ENCODE assay signal across 8 cellular contexts in the genomic region with DNA sequence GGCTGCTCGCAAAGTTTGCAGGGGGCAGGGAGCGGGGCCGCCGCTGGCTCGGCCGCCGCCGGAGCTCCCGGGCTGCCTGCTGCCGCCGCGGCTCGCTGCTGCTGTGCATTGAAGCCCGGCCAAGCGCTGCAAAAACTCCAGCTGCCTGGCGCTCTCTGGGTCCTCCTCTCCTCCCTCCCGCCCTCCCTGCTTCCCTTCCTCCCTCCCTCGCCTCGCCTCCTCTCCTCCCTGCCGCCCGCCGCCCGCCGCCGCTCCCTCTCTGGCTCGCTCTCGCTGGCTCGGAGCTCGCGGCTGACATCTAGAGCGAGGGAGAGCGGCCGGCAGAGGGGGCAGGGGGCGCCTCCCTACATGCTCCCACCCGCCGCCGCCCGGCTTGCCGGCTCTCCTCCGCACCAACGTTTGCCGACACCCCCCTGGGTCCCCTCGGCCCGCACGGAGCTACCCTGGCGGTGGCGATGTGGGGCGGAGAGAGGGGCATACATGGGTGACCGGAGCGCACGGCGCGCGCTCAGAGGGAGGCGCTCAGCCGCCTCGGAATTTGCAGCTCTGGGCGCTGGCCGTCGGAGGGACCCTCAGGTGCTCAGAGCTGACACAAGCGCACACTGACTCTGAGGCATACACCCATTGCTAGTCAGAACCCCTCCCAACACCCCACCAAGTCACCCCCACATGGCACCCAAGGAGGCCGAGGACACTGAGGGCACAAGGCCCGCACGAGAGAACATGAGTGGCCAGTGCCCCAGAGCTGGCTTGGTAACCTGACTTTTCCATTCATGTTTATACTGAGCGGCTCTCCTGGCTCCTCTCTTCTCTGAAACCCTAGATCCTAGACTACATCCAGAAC. TPM values are rescaled to one million over a fixed set of nuclear protein-coding genes. Genes with fewer than 3 reads are reported as not detected.
DNase-seq lines count a peak whose midpoint lies in the region; ATAC-seq, FAIRE-seq and TF ChIP-seq lines count a peak whose summit lies in the region.

No MANE protein-coding gene starts in this region.

- H2AFZ ChIP-seq in GM23248, result no peak overlapping the region

- H3K9ac ChIP-seq in GM23248, result no peak overlapping the region
- peak overlapping the region; percentile 56 for H3K9ac ChIP-seq in mesendoderm (ENCODE audit: low read length)

- TF ChIP-seq EP300 in A549 (IDR thresholded peaks at IDR 0.05), result no peak

- H2BK15ac ChIP-seq in mesendoderm (replicated peaks; ENCODE audit: low read depth), result no peak overlapping the region

- no peaks in the 10 kb centered on the region for H4K20me1 ChIP-seq in GM23248 (ENCODE audit: insufficient read depth)

- peak overlapping the region; percentile 81 for H3K56ac ChIP-seq in mesendoderm (ENCODE audit: low read length)

- peak overlapping the region; percentile 96 for H3K4me2 ChIP-seq in A549
- no peak overlapping the region for H3K4me2 ChIP-seq in GM23248 (ENCODE audit: unreplicated experiment)
- peak overlapping the region; percentile 64 for H3K4me2 ChIP-seq in mesendoderm (ENCODE audit: low read length)

- H3K79me2 ChIP-seq in GM23248 (ENCODE audit: insufficient read depth) (no peaks in the 10 kb centered on the region), mesendoderm (ENCODE audit: control insufficient read depth, insufficient read depth, low read length) (no peaks in the 10 kb centered on the region)

- H3F3A ChIP-seq in GM23248 (ENCODE audit: insufficient read depth), result 0 out of 2 replicates have a peak, but pooled peaks cover 7% of the 10 kb centered on the region

- peaks cover 33% of the 10 kb centered on the region for H3K27me3 Mint-ChIP-seq in endothelial cell (ENCODE audit: unreplicated experiment)

- TF ChIP-seq CTCF in A549 (IDR thresholded peaks at IDR 0.05) (no peak; the same call in 2 of the 3 replicates), Peyer's patch (IDR thresholded peaks at IDR 0.05) (no peak), endothelial cell (IDR thresholded peaks at IDR 0.05; ENCODE audit: unreplicated experiment) (peak; percentile 25), tibial artery (IDR thresholded peaks at IDR 0.05) (no peak)

- H3K27ac Mint-ChIP-seq in endothelial cell (ENCODE audit: unreplicated experiment), result no peak overlapping the region

- H3K4me3 ChIP-seq in A549 (peak overlapping the region; percentile 47), GM23248 (no peak overlapping the region), Peyer's patch (peak overlapping the region in 2 of 4 donors; percentile 41 to 53), mesendoderm (ENCODE audit: low read length) (no peak overlapping the region), tibial artery (peak overlapping the region; percentile 52 to 65)

- TF ChIP-seq POLR2A in A549 (IDR thresholded peaks at IDR 0.05; ENCODE audit: low read length) (no peak), Peyer's patch (IDR thresholded peaks at IDR 0.05) (no peak)

- no peak overlapping the region for H4K5ac ChIP-seq in mesendoderm (ENCODE audit: low read length)

- in situ Hi-C loops in GM23248 (cut with MboI), result no loop called here

- peaks cover 11% of the 10 kb centered on the region; the same call in 2 of the 3 replicates for H3K4me1 ChIP-seq in A549
- H3K4me1 ChIP-seq in GM23248 (ENCODE audit: insufficient read depth), result no peaks in the 10 kb centered on the region
- H3K4me1 ChIP-seq in Peyer's patch, result peaks cover 0 to 20% (median 1%) of the 10 kb centered on the region in 4 donors
- H3K4me1 ChIP-seq in mesendoderm (ENCODE audit: control insufficient read depth, low read depth, low read length), result no peaks in the 10 kb centered on the region
- H3K4me1 ChIP-seq in tibial artery, result peaks cover 0 to 32% (median 19%) of the 10 kb centered on the region in 4 donors

- H3K36me3 Mint-ChIP-seq in endothelial cell (ENCODE audit: low read depth, unreplicated experiment), result no peaks in the 10 kb centered on the region

- POLR2A ChIA-PET in A549 (lab: Yijun Ruan, JAX), result no interaction called here

- no peaks in the 10 kb centered on the region for H3K9me3 Mint-ChIP-seq in endothelial cell (ENCODE audit: unreplicated experiment)

- no peaks in the 10 kb centered on the region for H3K9me3 ChIP-seq in A549
- H3K9me3 ChIP-seq in GM23248 (ENCODE audit: low read depth), result no peaks in the 10 kb centered on the region
- no peaks in the 10 kb centered on the region for H3K9me3 ChIP-seq in Peyer's patch
- H3K9me3 ChIP-seq in tibial artery, result no peaks in the 10 kb centered on the region

- no peak for FAIRE-seq in A549 (lab: Jason Lieb, UNC)

- ATAC-seq in A549 (peak; percentile 47 to 62), HG03521 (IDR thresholded peaks at IDR 0.05; ENCODE audit: unreplicated experiment) (no peak), HG02973 (IDR thresholded peaks at IDR 0.05; ENCODE audit: unreplicated experiment) (no peak)

- H3K27me3 ChIP-seq in GM23248 (replicated peaks; ENCODE audit: insufficient read depth) (peaks cover 58% of the 10 kb centered on the region), Peyer's patch (no peaks in the 10 kb centered on the region), mesendoderm (ENCODE audit: insufficient read depth, low read length, poor library complexity) (peaks cover 56% of the 10 kb centered on the region), tibial artery (peaks cover 0 to 34% of the 10 kb centered on the region in 2 donors)

- H4K8ac ChIP-seq in mesendoderm (ENCODE audit: low read depth, low read length), result no peak overlapping the region

- peak overlapping the region in 1 of 2 experiments; percentile 64; a peak in 2 of 6 replicates for H3K27ac ChIP-seq in A549
- H3K27ac ChIP-seq in GM23248, result no peak overlapping the region
- H3K27ac ChIP-seq in Peyer's patch, result no peak overlapping the region
- no peak overlapping the region for H3K27ac ChIP-seq in mesendoderm (ENCODE audit: low read depth, low read length)
- no peak overlapping the region for H3K27ac ChIP-seq in tibial artery

- peak; percentile 26 to 28 for DNase-seq in A549 (ENCODE audit: low read depth in 1 of 2, low spot score in 1 of 2)
- peak; percentile 72 for DNase-seq in GM23248
- peak in 2 of 3 donors; percentile 49 to 56 for DNase-seq in Peyer's patch
- peak; percentile 61 for DNase-seq in endothelial cell (ENCODE audit: low spot score)
- DNase-seq in mesendoderm, result peak; percentile 88
- DNase-seq in tibial artery, result peak; percentile 55 to 75

- TF ChIP-seq RAD21 in A549 (conservative IDR thresholded peaks at IDR 0.05 in 1 of 2, IDR thresholded peaks at IDR 0.05 in 1 of 2), result 0 out of 5 replicates have a peak, but pooled peaks of 1 of the 2 experiments have one; percentile 15

- H2BK5ac ChIP-seq in mesendoderm (ENCODE audit: low read length), result no peak overlapping the region

- no peak overlapping the region for H2BK120ac ChIP-seq in mesendoderm (ENCODE audit: low read depth, low read length)

- H3K4me3 Mint-ChIP-seq in endothelial cell (ENCODE audit: unreplicated experiment), result peak overlapping the region; percentile 47

- no peaks in the 10 kb centered on the region for H3K79me1 ChIP-seq in mesendoderm (ENCODE audit: low read length)

- CTCF ChIA-PET in A549 (lab: Yijun Ruan, JAX), result interaction anchor here (0.5 to 8.5 kb wide), 13 partner anchors 9 to 1780 kb away, joined by 3 to 67 read pairs (median 4); no protein-coding TSS in a partner anchor

- 31% methylated on average over 16 of the region's 65 CpGs for WGBS in A549 (ENCODE audit: missing lambda C conversion rate)
- 14% methylated on average over 16 to 33 of the region's 65 CpGs for WGBS in GM23248 (ENCODE audit: low coverage in 1 of 2, low lambda C conversion rate in 2 of 2, missing lambda C conversion rate in 2 of 2), 2 experiments
- WGBS in mesendoderm (ENCODE audit: extremely low coverage, insufficient coverage, low lambda C conversion rate), result no CpG with 5 or more reads among the region's 65 CpGs

- no peak overlapping the region for H2AK5ac ChIP-seq in mesendoderm (ENCODE audit: low read length)

- no peaks in the 10 kb centered on the region for H3K9me2 ChIP-seq in GM23248 (ENCODE audit: insufficient read depth)

- H3K23ac ChIP-seq in mesendoderm (ENCODE audit: low read length), result no peak overlapping the region

- H3K4me1 Mint-ChIP-seq in endothelial cell (ENCODE audit: unreplicated experiment), result peaks cover 27% of the 10 kb centered on the region

- peak overlapping the region; percentile 10 for H3K18ac ChIP-seq in mesendoderm (ENCODE audit: low read length)

- H3K4ac ChIP-seq in mesendoderm (ENCODE audit: low read depth, low read length), result no peak overlapping the region

- intact Hi-C loops in tibial artery (cut with DNase I; ENCODE audit: low total_unique reads), result loop anchor here (5.0 kb wide), 2 partner anchors 260 to 890 kb away; no protein-coding TSS in a partner anchor

- no peaks in the 10 kb centered on the region for H3K36me3 ChIP-seq in GM23248 (ENCODE audit: low read depth)
- no peaks in the 10 kb centered on the region for H3K36me3 ChIP-seq in Peyer's patch
- H3K36me3 ChIP-seq in mesendoderm (ENCODE audit: control insufficient read depth, insufficient read depth, low read length), result no peaks in the 10 kb centered on the region
- no peaks in the 10 kb centered on the region for H3K36me3 ChIP-seq in tibial artery

TF ChIP-seq in A549, 52 proteins besides CTCF, POLR2A, EP300 and RAD21:
- TF ChIP-seq SMC3 (IDR thresholded peaks at IDR 0.05) (peak; percentile 29; the same call in 1 of the 3 replicates), ELK1 (IDR thresholded peaks at IDR 0.05; ENCODE audit: low read depth, low read length) (no peak)

RNA-seq across cellular contexts. Expression of gene PLXNA4, which starts 1.2 kb away (rescaled TPM):
- polyA plus RNA-seq in A549 (2011; rRNA removed), result 0.34 and 0.42 TPM in 2 replicates
- polyA plus RNA-seq in A549 (2012; cell fraction: cytosol; rRNA removed), result 0.25 and 0.38 TPM in 2 replicates
- polyA plus RNA-seq in A549 (2012; cell fraction: nucleus; rRNA removed), result 0.04 and 0.26 TPM in 2 replicates
- 0.12 to 0.32 TPM (median 0.22 TPM) in 3 replicates for polyA plus RNA-seq in A549 (2017; fragmentation: RNase III; extraction: RNeasy Plus Mini Kit Qiagen cat#74134 plus additional on column Dnase treatment)
- polyA minus RNA-seq in A549 (2011; rRNA and poly(A)+ RNA removed), result 0.83 and 1.8 TPM in 2 replicates
- 0.32 and 0.89 TPM in 2 replicates for total RNA-seq in GM23248 (2014; rRNA removed; shearing (Covaris generic))
- polyA plus RNA-seq in GM23248 (2016; fragmentation: Nextera tagmentation; extraction: Ambion mirVana), result 0.01 TPM in 1 of 2 replicates, not detected in the other
- total RNA-seq in Peyer's patch, result 1 to 10 TPM; 1.4 to 3.8 (median 3.0) TPM
- 3.5 TPM for total RNA-seq in endothelial cell (ENCODE audit: unreplicated experiment)
- 0.24 TPM for polyA plus RNA-seq in mesendoderm (2013, experiment 1 of 2)
- polyA plus RNA-seq in mesendoderm (2013, experiment 2 of 2), result 0.25 TPM

Comparison
In these comparisons a context has a peak if more than half of its experiments do, and no peak if none do; other contexts are left out.
1. ATAC-seq: peak in A549 (2 of 2); none in HG03521 (single experiment) and HG02973 (single experiment).
2. DNase-seq: peak in every context shown above with its lines; median percentile 88 in mesendoderm; 72 in GM23248; 65 in tibial artery; 61 in endothelial cell; 52 in Peyer's patch; 27 in A549.
3. H3K4me3 ChIP-seq: peak in A549 (single experiment) and tibial artery (2 of 2); none in GM23248 (single experiment) and mesendoderm (single experiment).